Comparison of ENCODE assay signal across 8 cellular contexts in the genomic region with DNA sequence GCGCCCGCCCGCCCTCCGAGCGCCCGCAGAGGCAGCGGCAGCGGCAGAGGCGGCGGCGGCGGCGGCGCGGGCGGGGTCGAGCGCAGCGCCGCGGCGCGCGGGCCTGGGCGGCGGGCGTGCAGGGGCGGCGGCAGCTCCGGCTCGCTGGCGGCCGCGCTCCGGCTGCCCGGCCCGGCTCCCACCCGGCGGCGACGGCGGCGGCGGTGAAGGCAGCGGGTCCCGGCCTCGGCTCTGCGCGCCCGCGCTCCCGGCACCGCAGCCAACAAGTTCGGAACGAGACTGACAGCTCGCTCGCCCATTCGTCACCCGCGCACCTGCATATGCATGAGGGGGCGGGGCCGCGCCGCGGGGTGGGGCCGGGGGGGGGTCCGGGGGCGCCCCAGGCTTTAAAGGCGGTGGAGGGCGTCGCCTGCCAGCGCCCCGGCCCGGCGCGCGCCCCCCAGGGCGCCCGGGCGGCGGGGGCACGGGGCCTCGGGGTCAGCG. TPM values are rescaled to one million over a fixed set of nuclear protein-coding genes. Genes with fewer than 3 reads are reported as not detected.
DNase-seq lines count a peak whose midpoint lies in the region; ATAC-seq and TF ChIP-seq lines count a peak whose summit lies in the region.

A gene (minus strand): TSS at position 281 of the 483 bp plus-strand sequence. CDS start 356 bp downstream, outside the sequence.

- no peaks in the 10 kb centered on the region for H3K36me3 ChIP-seq in CD4-positive, alpha-beta memory T cell (ENCODE audit: insufficient read depth, low read length)
- H3K36me3 ChIP-seq in IMR-90 (ENCODE audit: control insufficient read depth, insufficient read depth, low read length), result no peaks in the 10 kb centered on the region

- H3K23ac ChIP-seq in IMR-90 (ENCODE audit: low read depth, low read length), result no peak within 1 kb of the TSS

- peaks cover 4 to 20% (median 11%) of the 10 kb centered on the region in 4 donors for H3K4me1 Mint-ChIP-seq in CD4-positive, alpha-beta memory T cell

- H2BK5ac ChIP-seq in IMR-90 (ENCODE audit: low read depth, low read length, poor library complexity, severe bottlenecking), result no peak within 1 kb of the TSS

- WGBS in IMR-90 (ENCODE audit: extremely low coverage in 2 of 2, insufficient read length in 1 of 2), 2 experiments, result 1% methylated on average over 27 of the region's 84 CpGs; no CpG with 5 or more reads in 1 of the 2 experiments

- H2AK5ac ChIP-seq in IMR-90 (ENCODE audit: low read depth, low read length), result no peak within 1 kb of the TSS

- H4K5ac ChIP-seq in IMR-90 (ENCODE audit: low read depth, low read length), result no peak within 1 kb of the TSS

- no peak within 1 kb of the TSS for H3K18ac ChIP-seq in IMR-90 (ENCODE audit: low read depth, low read length)

- DNase-seq in CD4-positive, alpha-beta memory T cell, result peak; percentile 35 to 68 (median 51)
- DNase-seq in IMR-90, result no peak
- peak; percentile 49 for DNase-seq in UCSD-AML1 (lab: John Stamatoyannopoulos, UW; ENCODE audit: unreplicated experiment)
- peak in 38 of 61 donors; percentile 6 to 63 (median 34) for DNase-seq in caudate nucleus (lab: John Stamatoyannopoulos, UW)
- peak; percentile 61 for DNase-seq in kidney tubule cell (ENCODE audit: low spot score)
- peak; percentile 60 for DNase-seq in stimulated activated CD4-positive, alpha-beta T cell treated with anti-CD3 and anti-CD28 coated beads, Interleukin-4, amount 100 ng/mL, for 24 hours
- DNase-seq in SK-N-DZ (ENCODE audit: low spot score), result no peak

- no peak within 1 kb of the TSS for H3K27ac Mint-ChIP-seq in CD4-positive, alpha-beta memory T cell

- H3K4ac ChIP-seq in IMR-90 (ENCODE audit: low read depth, low read length), result no peak within 1 kb of the TSS

- H3K27me3 ChIP-seq in CD4-positive, alpha-beta memory T cell (ENCODE audit: insufficient read depth, low read length), result peaks cover 4% of the 10 kb centered on the region
- peaks cover 52% of the 10 kb centered on the region for H3K27me3 ChIP-seq in IMR-90 (ENCODE audit: control insufficient read depth, insufficient read depth, low read length)

- in situ Hi-C loops in IMR-90 (cut with MboI; ENCODE audit: low sequenced_read_pairs), result no loop called here

- H3K27me3 Mint-ChIP-seq in CD4-positive, alpha-beta memory T cell, result peaks cover 6 to 7% of the 10 kb centered on the region in 2 donors

- no peak within 1 kb of the TSS for H4K8ac ChIP-seq in IMR-90 (ENCODE audit: low read depth in 2 of 2, low read length in 2 of 2)

- no peak within 1 kb of the TSS for H3K27ac ChIP-seq in CD4-positive, alpha-beta memory T cell (ENCODE audit: low read depth, low read length)
- H3K27ac ChIP-seq in IMR-90 (ENCODE audit: insufficient read depth, low read length) (no peak within 1 kb of the TSS), caudate nucleus (ENCODE audit: low read depth, low read length) (no peak within 1 kb of the TSS)

- ATAC-seq in IMR-90 (ENCODE audit: low read depth), result peak; percentile 54
- no peak for ATAC-seq in GM21367 (IDR thresholded peaks at IDR 0.05; ENCODE audit: unreplicated experiment)

- H3K56ac ChIP-seq in IMR-90 (ENCODE audit: extremely low read depth, insufficient read depth, low read length), result no peak within 1 kb of the TSS

- no peak for TF ChIP-seq RAD21 in IMR-90 (IDR thresholded peaks at IDR 0.05; ENCODE audit: low read length)

- dilution Hi-C loops in IMR-90 (cut with HindIII; ENCODE audit: low sequenced_read_pairs, unreplicated experiment), result no loop called here

- H3K9me3 ChIP-seq in CD4-positive, alpha-beta memory T cell (ENCODE audit: control insufficient read depth in 1 of 2, low read length in 2 of 2), result no peaks in the 10 kb centered on the region
- no peaks in the 10 kb centered on the region for H3K9me3 ChIP-seq in IMR-90 (ENCODE audit: control insufficient read depth, insufficient read depth, low read length)

- H3K9me3 Mint-ChIP-seq in CD4-positive, alpha-beta memory T cell, result peaks cover 0 to 2% (median 0%) of the 10 kb centered on the region in 8 donors

- no peaks in the 10 kb centered on the region for H3K79me1 ChIP-seq in IMR-90 (ENCODE audit: low read depth in 1 of 2, low read length in 2 of 2)

- H3K14ac ChIP-seq in IMR-90 (replicated peaks; ENCODE audit: low read depth, low read length), result no peak within 1 kb of the TSS

- POLR2A ChIA-PET in CD4-positive, alpha-beta memory T cell (lab: Charles Lee; ENCODE audit: partially characterized antibody), result interaction anchor here (1.8 kb wide), 1 partner anchor 146 kb away, joined by 5 read pairs; a partner anchor contains a TSS
- POLR2A ChIA-PET in IMR-90 (lab: Charles Lee; ENCODE audit: unreplicated experiment), result no interaction called here

- intact Hi-C loops in CD4-positive, alpha-beta memory T cell (cut with micrococcal nuclease), result no loop called here
- intact Hi-C loops in IMR-90 (cut with micrococcal nuclease), result no loop called here

- TF ChIP-seq CTCF in IMR-90 (conservative IDR thresholded peaks at IDR 0.05; ENCODE audit: low read depth, low read length), result no peak

- peak within 1 kb of the TSS; percentile 71 to 84 (median 78) for H3K4me3 Mint-ChIP-seq in CD4-positive, alpha-beta memory T cell

- H2BK20ac ChIP-seq in IMR-90 (ENCODE audit: low read depth, low read length), result no peak within 1 kb of the TSS

- no peaks in the 10 kb centered on the region for H3K36me3 Mint-ChIP-seq in CD4-positive, alpha-beta memory T cell

- H3K9ac ChIP-seq in IMR-90 (ENCODE audit: low read depth, low read length), result no peak within 1 kb of the TSS

- TF ChIP-seq POLR2A in IMR-90 (IDR thresholded peaks at IDR 0.05; ENCODE audit: low read depth, low read length), result no peak

- no peaks in the 10 kb centered on the region for H3K9me1 ChIP-seq in IMR-90 (ENCODE audit: insufficient read depth, low read length)

- H3K4me2 ChIP-seq in IMR-90 (ENCODE audit: low read depth, low read length), result peak within 1 kb of the TSS; percentile 66; the same call in 1 of the 2 replicates

- CTCF ChIA-PET in CD4-positive, alpha-beta memory T cell (lab: Charles Lee; ENCODE audit: partially characterized antibody), result interaction anchor here (1.0 to 1.9 kb wide), 4 partner anchors 14 to 184 kb away, joined by 3 to 6 read pairs (median 4); no protein-coding TSS in a partner anchor
- CTCF ChIA-PET in IMR-90 (lab: Yijun Ruan, JAX), result no interaction called here

- no peak within 1 kb of the TSS for H2BK120ac ChIP-seq in IMR-90 (ENCODE audit: low read depth, low read length)

- H3K4me3 ChIP-seq in CD4-positive, alpha-beta memory T cell (ENCODE audit: low read length in 2 of 2), result peak within 1 kb of the TSS in 1 of 2 donors; percentile 38
- peak within 1 kb of the TSS; percentile 32 for H3K4me3 ChIP-seq in IMR-90 (ENCODE audit: insufficient read depth, low read depth, low read length)

- no TSS peak for BruUV-seq in IMR-90 (replicated peaks; lab: Mats Ljungman, UMichigan)

- H2AK9ac ChIP-seq in IMR-90 (replicated peaks; ENCODE audit: low read depth, low read length, poor library complexity), result peak within 1 kb of the TSS; percentile 72

- no peak within 1 kb of the TSS for H4K91ac ChIP-seq in IMR-90 (ENCODE audit: insufficient read depth, low read depth, low read length)

- no peaks in the 10 kb centered on the region for H4K20me1 ChIP-seq in IMR-90 (ENCODE audit: insufficient read depth, low read length)

- peak within 1 kb of the TSS; percentile 76 for H2AFZ ChIP-seq in IMR-90 (replicated peaks; ENCODE audit: low read length, poor library complexity)

- no peak within 1 kb of the TSS for H2BK15ac ChIP-seq in IMR-90 (ENCODE audit: low read depth, low read length)

- H3K4me1 ChIP-seq in CD4-positive, alpha-beta memory T cell (ENCODE audit: insufficient read depth, low read length), result peaks cover 26% of the 10 kb centered on the region
- H3K4me1 ChIP-seq in IMR-90 (ENCODE audit: control insufficient read depth, insufficient read depth, low read length), result peaks cover 3% of the 10 kb centered on the region; the same call in 1 of the 2 replicates

TF ChIP-seq in IMR-90, 13 proteins besides CTCF, POLR2A, EP300 and RAD21 (continues in another document):
- TF ChIP-seq FOS (IDR thresholded peaks at IDR 0.05; ENCODE audit: low read depth, low read length) (no peak), MXI1 (IDR thresholded peaks at IDR 0.05; ENCODE audit: borderline replicate concordance, low read depth, low read length) (no peak), BHLHE40 (IDR thresholded peaks at IDR 0.05; ENCODE audit: low read depth, low read length) (no peak), NFE2L2 (IDR thresholded peaks at IDR 0.05; ENCODE audit: low read depth, low read length) (no peak), RCOR1 (IDR thresholded peaks at IDR 0.05; ENCODE audit: insufficient replicate concordance, low read length) (no peak), CHD1 (IDR thresholded peaks at IDR 0.05; ENCODE audit: low read depth, low read length) (no peak), CEBPB (IDR thresholded peaks at IDR 0.05; ENCODE audit: low read depth, low read length) (no peak), MAZ (IDR thresholded peaks at IDR 0.05; ENCODE audit: borderline replicate concordance, low read depth, low read length) (no peak), SMC3 (IDR thresholded peaks at IDR 0.05; ENCODE audit: low read depth, low read length) (no peak)
- TF ChIP-seq, protein P1, sequence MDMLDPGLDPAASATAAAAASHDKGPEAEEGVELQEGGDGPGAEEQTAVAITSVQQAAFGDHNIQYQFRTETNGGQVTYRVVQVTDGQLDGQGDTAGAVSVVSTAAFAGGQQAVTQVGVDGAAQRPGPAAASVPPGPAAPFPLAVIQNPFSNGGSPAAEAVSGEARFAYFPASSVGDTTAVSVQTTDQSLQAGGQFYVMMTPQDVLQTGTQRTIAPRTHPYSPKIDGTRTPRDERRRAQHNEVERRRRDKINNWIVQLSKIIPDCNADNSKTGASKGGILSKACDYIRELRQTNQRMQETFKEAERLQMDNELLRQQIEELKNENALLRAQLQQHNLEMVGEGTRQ (IDR thresholded peaks at IDR 0.05; ENCODE audit: low read depth, low read length), result no peak
- TF ChIP-seq, protein P2, sequence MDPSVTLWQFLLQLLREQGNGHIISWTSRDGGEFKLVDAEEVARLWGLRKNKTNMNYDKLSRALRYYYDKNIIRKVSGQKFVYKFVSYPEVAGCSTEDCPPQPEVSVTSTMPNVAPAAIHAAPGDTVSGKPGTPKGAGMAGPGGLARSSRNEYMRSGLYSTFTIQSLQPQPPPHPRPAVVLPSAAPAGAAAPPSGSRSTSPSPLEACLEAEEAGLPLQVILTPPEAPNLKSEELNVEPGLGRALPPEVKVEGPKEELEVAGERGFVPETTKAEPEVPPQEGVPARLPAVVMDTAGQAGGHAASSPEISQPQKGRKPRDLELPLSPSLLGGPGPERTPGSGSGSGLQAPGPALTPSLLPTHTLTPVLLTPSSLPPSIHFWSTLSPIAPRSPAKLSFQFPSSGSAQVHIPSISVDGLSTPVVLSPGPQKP (IDR thresholded peaks at IDR 0.05; ENCODE audit: borderline replicate concordance, low read depth, low read length), result no peak

RNA-seq across cellular contexts. Expression of the gene that starts here (rescaled TPM):
- under 1 TPM; 0.29 to 0.80 TPM for total RNA-seq in CD4-positive, alpha-beta memory T cell
- polyA plus RNA-seq in CD4-positive, alpha-beta memory T cell, result not detected
- total RNA-seq in IMR-90 (2012; rRNA removed), result 0.18 and 0.28 TPM in 2 replicates
- 0.20 and 0.58 TPM in 2 replicates for polyA plus RNA-seq in IMR-90 (2012; rRNA removed)
- 0.25 and 0.58 TPM in 2 replicates for polyA plus RNA-seq in IMR-90 (2012; cell fraction: cytosol; rRNA removed)
- polyA plus RNA-seq in IMR-90 (2012; cell fraction: nucleus; rRNA removed; ENCODE audit: low replicate concordance), result 3.9 and 5.8 TPM in 2 replicates
- 1.1 and 1.9 TPM in 2 replicates for polyA plus RNA-seq in SK-N-DZ (2014; cell fraction: cytosol; rRNA removed)
- polyA plus RNA-seq in SK-N-DZ (2014; cell fraction: nucleus; rRNA removed), result 8.2 and 9.0 TPM in 2 replicates

Comparison
In these comparisons a context has a peak if more than half of its experiments do, and no peak if none do; other contexts are left out.
1. Peak in DNase-seq in CD4-positive, alpha-beta memory T cell; RNA of the gene not detected or under 1 TPM.
2. DNase-seq: peak in UCSD-AML1 (single experiment), caudate nucleus (38 of 61), kidney tubule cell (single experiment) and stimulated activated CD4-positive, alpha-beta T cell treated with anti-CD3 and anti-CD28 coated beads, Interleukin-4, amount 100 ng/mL, for 24 hours (single experiment); none in IMR-90 (single experiment) and SK-N-DZ (single experiment).